Comparison of ENCODE assay signal across 14 cellular contexts in genomic region chr1:94304553-94304952, GRCh38.
"Had no signal": no experiment of that assay in that cellular context is flagged by ENCODE, and none has a peak within 500 bp of the region (broad histone marks: within the 10 kb centered on the region; RNA-seq: fewer than 3 reads in every experiment).

No MANE protein-coding gene starts in this region.

- H3K36me3 ChIP-seq: gastrocnemius medialis, heart right ventricle, left ventricle myocardium inferior, ovary, upper lobe of right lung had no signal

- H3K27me3 ChIP-seq: gastrocnemius medialis, heart right ventricle, ovary, testis, upper lobe of right lung had no signal

- H3K27ac ChIP-seq: gastrocnemius medialis, left ventricle myocardium inferior, ovary, skin epidermis, testis, upper lobe of right lung had no signal

- H3K4me3 ChIP-seq: gastrocnemius medialis, heart right ventricle, left ventricle myocardium inferior, ovary, skin epidermis, testis, upper lobe of right lung had no signal

- DNase-seq: activated CD4-positive, CD25-positive, alpha-beta regulatory T cell; activated effector memory CD4-positive, alpha-beta T cell treated with anti-CD3 and anti-CD28 coated beads, Interleukin-2, amount 50 U/mL, for 16 hours; activated T-cell treated with anti-CD3 and anti-CD28 coated beads, Interleukin-2, amount 50 U/mL, for 4 hours; amygdala; gastrocnemius medialis; heart right ventricle; left ventricle myocardium inferior; mesendoderm; ovary; stimulated activated CD4-positive, alpha-beta T cell treated with anti-CD3 and anti-CD28 coated beads, Interleukin-4, amount 100 ng/mL, for 4 hours; stimulated activated naive CD8-positive, alpha-beta T cell treated with anti-CD3 and anti-CD28 coated beads, Interleukin-15, amount 100 ng/mL, for 72 hours; testis; upper lobe of right lung had no signal

- ATAC-seq: activated T-cell treated with anti-CD3 and anti-CD28 coated beads, Interleukin-2, amount 50 U/mL, for 4 hours; gastrocnemius medialis; heart right ventricle; stimulated activated naive CD8-positive, alpha-beta T cell treated with anti-CD3 and anti-CD28 coated beads, Interleukin-15, amount 100 ng/mL, for 72 hours; upper lobe of right lung had no signal
